ENCODE assay signal across 1 cellular context in the genomic region with DNA sequence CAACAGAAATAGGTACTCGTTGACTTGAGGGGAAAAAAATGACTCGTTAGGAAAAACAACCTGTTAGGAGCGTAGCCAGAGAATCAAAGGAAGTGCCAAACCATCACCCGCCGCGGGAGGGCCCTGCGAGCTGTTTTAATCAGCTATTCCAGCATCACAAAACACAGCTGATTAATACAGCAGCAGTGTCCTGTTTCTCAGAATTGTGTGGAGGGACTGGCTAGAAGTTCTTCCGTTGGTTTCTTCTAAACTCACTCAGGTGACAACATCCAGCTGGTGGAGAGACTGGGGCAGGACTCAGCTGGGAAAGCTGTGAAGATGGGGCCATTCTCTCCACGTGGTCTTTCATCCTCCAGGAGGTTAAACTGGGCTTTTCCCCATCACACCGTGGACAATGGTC.
TF ChIP-seq lines count a peak whose summit lies in the region.

No MANE protein-coding gene starts in this region.

TF ChIP-seq in GM12878, 131 proteins besides CTCF, POLR2A, EP300 and RAD21:
- TF ChIP-seq NFYA (IDR thresholded peaks at IDR 0.05; ENCODE audit: borderline replicate concordance, low read depth, low read length) (no peak), SMARCA5 (IDR thresholded peaks at IDR 0.05) (no peak), SUZ12 (IDR thresholded peaks at IDR 0.05; ENCODE audit: unreplicated experiment) (no peak), SIX5 (IDR thresholded peaks at IDR 0.05; ENCODE audit: low read depth, low read length, severe bottlenecking) (no peak), PAX8 (IDR thresholded peaks at IDR 0.05) (no peak), RUNX3 (IDR thresholded peaks at IDR 0.05; ENCODE audit: low read length) (no peak), CEBPB (IDR thresholded peaks at IDR 0.05; ENCODE audit: borderline replicate concordance in 1 of 2, low read depth in 2 of 2, low read length in 2 of 2) (no peak)
- TF ChIP-seq, protein P1, sequence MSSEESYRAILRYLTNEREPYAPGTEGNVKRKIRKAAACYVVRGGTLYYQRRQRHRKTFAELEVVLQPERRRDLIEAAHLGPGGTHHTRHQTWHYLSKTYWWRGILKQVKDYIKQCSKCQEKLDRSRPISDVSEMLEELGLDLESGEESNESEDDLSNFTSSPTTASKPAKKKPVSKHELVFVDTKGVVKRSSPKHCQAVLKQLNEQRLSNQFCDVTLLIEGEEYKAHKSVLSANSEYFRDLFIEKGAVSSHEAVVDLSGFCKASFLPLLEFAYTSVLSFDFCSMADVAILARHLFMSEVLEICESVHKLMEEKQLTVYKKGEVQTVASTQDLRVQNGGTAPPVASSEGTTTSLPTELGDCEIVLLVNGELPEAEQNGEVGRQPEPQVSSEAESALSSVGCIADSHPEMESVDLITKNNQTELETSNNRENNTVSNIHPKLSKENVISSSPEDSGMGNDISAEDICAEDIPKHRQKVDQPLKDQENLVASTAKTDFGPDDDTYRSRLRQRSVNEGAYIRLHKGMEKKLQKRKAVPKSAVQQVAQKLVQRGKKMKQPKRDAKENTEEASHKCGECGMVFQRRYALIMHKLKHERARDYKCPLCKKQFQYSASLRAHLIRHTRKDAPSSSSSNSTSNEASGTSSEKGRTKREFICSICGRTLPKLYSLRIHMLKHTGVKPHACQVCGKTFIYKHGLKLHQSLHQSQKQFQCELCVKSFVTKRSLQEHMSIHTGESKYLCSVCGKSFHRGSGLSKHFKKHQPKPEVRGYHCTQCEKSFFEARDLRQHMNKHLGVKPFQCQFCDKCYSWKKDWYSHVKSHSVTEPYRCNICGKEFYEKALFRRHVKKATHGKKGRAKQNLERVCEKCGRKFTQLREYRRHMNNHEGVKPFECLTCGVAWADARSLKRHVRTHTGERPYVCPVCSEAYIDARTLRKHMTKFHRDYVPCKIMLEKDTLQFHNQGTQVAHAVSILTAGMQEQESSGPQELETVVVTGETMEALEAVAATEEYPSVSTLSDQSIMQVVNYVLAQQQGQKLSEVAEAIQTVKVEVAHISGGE (CRISPR knock-in tag; IDR thresholded peaks at IDR 0.05) = no peak
- TF ChIP-seq, protein P2, sequence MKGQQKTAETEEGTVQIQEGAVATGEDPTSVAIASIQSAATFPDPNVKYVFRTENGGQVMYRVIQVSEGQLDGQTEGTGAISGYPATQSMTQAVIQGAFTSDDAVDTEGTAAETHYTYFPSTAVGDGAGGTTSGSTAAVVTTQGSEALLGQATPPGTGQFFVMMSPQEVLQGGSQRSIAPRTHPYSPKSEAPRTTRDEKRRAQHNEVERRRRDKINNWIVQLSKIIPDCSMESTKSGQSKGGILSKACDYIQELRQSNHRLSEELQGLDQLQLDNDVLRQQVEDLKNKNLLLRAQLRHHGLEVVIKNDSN (IDR thresholded peaks at IDR 0.05; ENCODE audit: borderline replicate concordance, extremely low read length, insufficient read depth, low read depth, low read length) = no peak
